ENCODE assay signal across 34 cellular contexts in the genomic region with DNA sequence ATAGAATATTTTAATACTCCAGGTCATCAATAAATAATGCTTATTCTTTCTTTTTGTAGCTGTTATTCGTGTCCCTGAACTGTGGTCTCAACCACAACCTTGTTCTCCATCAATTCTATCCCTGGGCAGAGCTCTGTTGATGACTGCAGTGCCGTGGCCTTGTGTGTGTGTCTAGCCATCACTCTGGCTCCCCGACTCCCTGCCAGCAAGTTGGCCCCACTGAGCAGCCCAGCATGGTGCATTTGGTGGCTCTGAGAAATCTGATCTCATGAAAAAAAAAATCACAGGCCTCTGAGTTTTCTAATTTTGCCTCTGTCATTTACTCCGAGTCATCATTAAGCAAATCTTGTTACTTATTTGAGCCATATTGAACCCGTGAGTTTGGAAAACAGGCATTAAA.
DNase-seq lines count a peak whose midpoint lies in the region; ATAC-seq, FAIRE-seq and TF ChIP-seq lines count a peak whose summit lies in the region.
"Had no signal": no experiment of that assay in that cellular context is flagged by ENCODE, and none has a peak within 500 bp of the region (broad histone marks: within the 10 kb centered on the region; RNA-seq: fewer than 3 reads in every experiment).

No MANE protein-coding gene starts in this region.

- H3K36me3 ChIP-seq in PC-3 (ENCODE audit: low read depth, low read length) (no peaks in the 10 kb centered on the region), mesendoderm (ENCODE audit: control insufficient read depth, insufficient read depth, low read length) (no peaks in the 10 kb centered on the region)
- H3K36me3 ChIP-seq: BE2C; BLaER1; BLaER1 treated with 17β-estradiol and CSF1 and Interleukin-3, amounts not matched to agents 10 nM and 100 nM had no signal

- no peak overlapping the region for H3K27ac Mint-ChIP-seq in chondrocyte (ENCODE audit: unreplicated experiment)
- H3K27ac Mint-ChIP-seq: B cell; CD14-positive monocyte; CD4-positive, alpha-beta memory T cell; CD4-positive, alpha-beta T cell; CD4-positive, CD25-positive, alpha-beta regulatory T cell; CD8-positive, alpha-beta memory T cell; CD8-positive, alpha-beta T cell had no signal

- H4K20me1 ChIP-seq in PC-3 (ENCODE audit: low read length): no peaks in the 10 kb centered on the region
- H4K20me1 ChIP-seq: BLaER1; BLaER1 treated with 17β-estradiol and CSF1 and Interleukin-3, amounts not matched to agents 10 nM and 100 nM had no signal

- whole genome bisulfite sequencing in A549 (ENCODE audit: missing lambda C conversion rate): 26% methylated on average over 5 of the region's 5 CpGs
- no CpG with 5 or more reads among the region's 5 CpGs for WGBS in mesendoderm (ENCODE audit: extremely low coverage, insufficient coverage, low lambda C conversion rate)

- no peak overlapping the region for H4K8ac ChIP-seq in mesendoderm (ENCODE audit: low read depth, low read length)

- intact Hi-C loops in PC-3 (cut with micrococcal nuclease): no loop called here

- H3K4me1 Mint-ChIP-seq in chondrocyte (ENCODE audit: low read depth): no peaks in the 10 kb centered on the region
- H3K4me1 Mint-ChIP-seq: B cell; CD14-positive monocyte; CD4-positive, alpha-beta memory T cell; CD4-positive, CD25-positive, alpha-beta regulatory T cell; CD8-positive, alpha-beta memory T cell had no signal

- no TSS peak for BruUV-seq in PC-3 (replicated peaks; lab: Mats Ljungman, UMichigan)

- no peak overlapping the region for H2BK120ac ChIP-seq in mesendoderm (ENCODE audit: low read depth, low read length)

- H3K27ac ChIP-seq in A549 (no peak overlapping the region), PC-3 (ENCODE audit: low read length) (no peak overlapping the region), mesendoderm (ENCODE audit: low read depth, low read length) (no peak overlapping the region)
- H3K27ac ChIP-seq: 22Rv1; BLaER1; BLaER1 treated with 17β-estradiol and CSF1 and Interleukin-3, amounts not matched to agents 10 nM and 100 nM; C4-2B had no signal

- H4K5ac ChIP-seq in mesendoderm (ENCODE audit: low read length): no peak overlapping the region

- no peak overlapping the region for H2BK5ac ChIP-seq in mesendoderm (ENCODE audit: low read length)

- POLR2A ChIA-PET in A549 (lab: Yijun Ruan, JAX): no interaction called here
- POLR2A ChIA-PET in PC-3 (lab: Charles Lee; ENCODE audit: unreplicated experiment): no interaction called here

- no peak overlapping the region for H3K18ac ChIP-seq in mesendoderm (ENCODE audit: low read length)

- FAIRE-seq in A549 (lab: Jason Lieb, UNC): no peak
- FAIRE-seq: A204.1, D721Med had no signal

- no peak for TF ChIP-seq CTCF in A549 (IDR thresholded peaks at IDR 0.05)
- TF ChIP-seq CTCF in PC-3 (conservative IDR thresholded peaks at IDR 0.05; ENCODE audit: low read depth, low read length): no peak
- TF ChIP-seq CTCF in chondrocyte (IDR thresholded peaks at IDR 0.05): no peak

- peaks cover 8% of the 10 kb centered on the region for H3K9me3 Mint-ChIP-seq in chondrocyte (ENCODE audit: low read depth)
- H3K9me3 Mint-ChIP-seq: CD4-positive, alpha-beta memory T cell; CD4-positive, alpha-beta T cell; CD4-positive, CD25-positive, alpha-beta regulatory T cell; CD8-positive, alpha-beta memory T cell; CD8-positive, alpha-beta T cell had no signal

- TF ChIP-seq POLR2A in A549 (IDR thresholded peaks at IDR 0.05; ENCODE audit: low read length): no peak

- ATAC-seq in A549 (no peak), PC-3 (peak; percentile 48)
- ATAC-seq: CD8-positive, alpha-beta T cell had no signal

- DNase-seq in A549 (ENCODE audit: low read depth in 1 of 2, low spot score in 1 of 2): no peak
- DNase-seq in PC-3: no peak
- peak; percentile 84 for DNase-seq in chondrocyte (ENCODE audit: low spot score)
- DNase-seq in activated T-cell treated with anti-CD3 and anti-CD28 coated beads, Interleukin-2, amount 50 U/mL, for 48 hours: no peak
- DNase-seq in GM19240 (ENCODE audit: insufficient read length, low spot score): no peak
- no peak for DNase-seq in mesendoderm
- DNase-seq: 8988T; ACHN; AML-193; BE2C; C1 segment of cervical spinal cord; Caco-2; Calu3; CD4-positive, alpha-beta memory T cell; CD4-positive, alpha-beta T cell; CD4-positive, CD25-positive, alpha-beta regulatory T cell; CD8-positive, alpha-beta memory T cell; CD8-positive, alpha-beta T cell; COR-L47; DMS 273 treated with DMSO at 0.1 percent for 48 hours; DMS153; DMS53; DMS79; DMS79 treated with DMSO at 0.1 percent for 48 hours; DND-41; EL had no signal

- no peak for TF ChIP-seq RAD21 in A549 (conservative IDR thresholded peaks at IDR 0.05 in 1 of 2, IDR thresholded peaks at IDR 0.05 in 1 of 2)

- no peaks in the 10 kb centered on the region for H3K36me3 Mint-ChIP-seq in chondrocyte (ENCODE audit: low read depth)
- H3K36me3 Mint-ChIP-seq: CD14-positive monocyte; CD4-positive, alpha-beta memory T cell; CD4-positive, CD25-positive, alpha-beta regulatory T cell; CD8-positive, alpha-beta memory T cell; CD8-positive, alpha-beta T cell had no signal

- H3K79me1 ChIP-seq in mesendoderm (ENCODE audit: low read length): no peaks in the 10 kb centered on the region

- no peak overlapping the region for H3K56ac ChIP-seq in mesendoderm (ENCODE audit: low read length)

- H2AFZ ChIP-seq in PC-3 (ENCODE audit: low read length): no peak overlapping the region

- H3K9ac ChIP-seq in PC-3 (ENCODE audit: low read length): no peak overlapping the region
- H3K9ac ChIP-seq in mesendoderm (ENCODE audit: low read length): no peak overlapping the region
- H3K9ac ChIP-seq: BLaER1; BLaER1 treated with 17β-estradiol and CSF1 and Interleukin-3, amounts not matched to agents 10 nM and 100 nM had no signal

- H3K9me3 ChIP-seq in A549 (peaks cover 14% of the 10 kb centered on the region; the same call in 1 of the 3 replicates), PC-3 (ENCODE audit: low read length) (peaks cover 4% of the 10 kb centered on the region; the same call in 1 of the 2 replicates)
- H3K9me3 ChIP-seq: BE2C; BLaER1; BLaER1 treated with 17β-estradiol and CSF1 and Interleukin-3, amounts not matched to agents 10 nM and 100 nM; Caco-2 had no signal

- H3F3A ChIP-seq in PC-3 (ENCODE audit: low read length, unreplicated experiment): no peaks in the 10 kb centered on the region

- no peak overlapping the region for H3K4me3 ChIP-seq in A549
- H3K4me3 ChIP-seq in PC-3 (ENCODE audit: low read length): no peak overlapping the region
- no peak overlapping the region for H3K4me3 ChIP-seq in mesendoderm (ENCODE audit: low read length)
- H3K4me3 ChIP-seq: BLaER1; BLaER1 treated with 17β-estradiol and CSF1 and Interleukin-3, amounts not matched to agents 10 nM and 100 nM had no signal

- no peaks in the 10 kb centered on the region for H3K9me2 ChIP-seq in PC-3 (replicated peaks; ENCODE audit: low read length)

- no peak overlapping the region for H2AK5ac ChIP-seq in mesendoderm (ENCODE audit: low read length)

- no peaks in the 10 kb centered on the region for H3K4me1 ChIP-seq in A549
- H3K4me1 ChIP-seq in PC-3 (ENCODE audit: insufficient read depth, low read length): peaks cover 8% of the 10 kb centered on the region; the same call in 1 of the 2 replicates
- H3K4me1 ChIP-seq in mesendoderm (ENCODE audit: control insufficient read depth, low read depth, low read length): no peaks in the 10 kb centered on the region
- H3K4me1 ChIP-seq: BE2C; BLaER1; BLaER1 treated with 17β-estradiol and CSF1 and Interleukin-3, amounts not matched to agents 10 nM and 100 nM; Caco-2 had no signal

- H3K23ac ChIP-seq in mesendoderm (ENCODE audit: low read length): no peak overlapping the region

- CTCF ChIA-PET in A549 (lab: Yijun Ruan, JAX) (no interaction called here), PC-3 (lab: Charles Lee) (no interaction called here)

- TF ChIP-seq EP300 in A549 (IDR thresholded peaks at IDR 0.05): no peak

- no peaks in the 10 kb centered on the region for H3K79me2 ChIP-seq in PC-3 (ENCODE audit: low read length)
- no peaks in the 10 kb centered on the region for H3K79me2 ChIP-seq in mesendoderm (ENCODE audit: control insufficient read depth, insufficient read depth, low read length)

- H3K4me2 ChIP-seq in A549 (no peak overlapping the region), PC-3 (ENCODE audit: low read length) (no peak overlapping the region), mesendoderm (ENCODE audit: low read length) (no peak overlapping the region)
- H3K4me2 ChIP-seq: BLaER1; BLaER1 treated with 17β-estradiol and CSF1 and Interleukin-3, amounts not matched to agents 10 nM and 100 nM had no signal

- H3K27me3 ChIP-seq in PC-3 (ENCODE audit: low read length) (no peaks in the 10 kb centered on the region), mesendoderm (ENCODE audit: insufficient read depth, low read length, poor library complexity) (no peaks in the 10 kb centered on the region)
- H3K27me3 ChIP-seq: BE2C; BLaER1; BLaER1 treated with 17β-estradiol and CSF1 and Interleukin-3, amounts not matched to agents 10 nM and 100 nM had no signal

- H3K27me3 Mint-ChIP-seq in chondrocyte (ENCODE audit: low read depth): no peaks in the 10 kb centered on the region
- H3K27me3 Mint-ChIP-seq: B cell; CD4-positive, alpha-beta memory T cell; CD4-positive, alpha-beta T cell; CD8-positive, alpha-beta memory T cell had no signal

- H2BK15ac ChIP-seq in mesendoderm (replicated peaks; ENCODE audit: low read depth): no peak overlapping the region

- no peak overlapping the region for H3K4me3 Mint-ChIP-seq in chondrocyte (ENCODE audit: unreplicated experiment)
- H3K4me3 Mint-ChIP-seq: B cell; CD14-positive monocyte; CD4-positive, alpha-beta memory T cell; CD4-positive, alpha-beta T cell; CD4-positive, CD25-positive, alpha-beta regulatory T cell; CD8-positive, alpha-beta memory T cell; CD8-positive, alpha-beta T cell had no signal

- H3K4ac ChIP-seq in mesendoderm (ENCODE audit: low read depth, low read length): no peak overlapping the region

TF ChIP-seq in A549, 52 proteins besides CTCF, POLR2A, EP300 and RAD21:
- TF ChIP-seq CEBPB (IDR thresholded peaks at IDR 0.05) (no peak), MAFK (IDR thresholded peaks at IDR 0.05; ENCODE audit: partially characterized antibody) (peak; percentile 13)
